ENCODE assay signal across 1 cellular context in the genomic region with DNA sequence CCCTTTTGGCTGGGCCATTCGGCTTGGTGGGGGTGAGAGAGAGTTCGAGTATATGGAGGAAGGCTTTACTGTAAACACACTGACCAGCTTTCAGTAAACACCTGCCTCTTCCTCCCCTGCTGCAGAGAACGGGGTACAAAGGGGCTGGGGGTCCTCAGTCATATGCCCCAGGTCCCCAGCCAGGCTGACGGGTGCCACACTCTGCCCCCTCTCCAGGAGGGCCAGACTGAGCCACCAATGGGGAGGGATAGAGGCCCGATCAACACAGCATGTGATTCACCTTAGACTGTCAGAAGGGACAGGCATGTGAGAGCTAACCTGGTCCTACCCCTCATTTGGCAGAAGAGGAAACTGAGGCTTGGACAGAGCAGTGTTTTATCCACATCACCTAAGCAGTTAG.
TF ChIP-seq lines count a peak whose summit lies in the region.

No MANE protein-coding gene starts in this region.

TF ChIP-seq in HepG2, 621 proteins besides CTCF, POLR2A, EP300 and RAD21:
- TF ChIP-seq SMARCC2 (IDR thresholded peaks at IDR 0.05) = no peak
- TF ChIP-seq ZFP36L2 (CRISPR knock-in tag; IDR thresholded peaks at IDR 0.05) = no peak
- TF ChIP-seq BHLHE40 (IDR thresholded peaks at IDR 0.05; ENCODE audit: low read length) = no peak
- TF ChIP-seq ZBTB38 (CRISPR knock-in tag; IDR thresholded peaks at IDR 0.05) = 0 out of 2 replicates have a peak, but pooled peaks have one; percentile 0
- peak; percentile 3 for TF ChIP-seq PTBP1 (IDR thresholded peaks at IDR 0.05; ENCODE audit: low read depth, low read length, poor library complexity, severe bottlenecking)
- no peak for TF ChIP-seq KDM5B (CRISPR knock-in tag; IDR thresholded peaks at IDR 0.05; ENCODE audit: borderline replicate concordance)
- TF ChIP-seq, protein P1, sequence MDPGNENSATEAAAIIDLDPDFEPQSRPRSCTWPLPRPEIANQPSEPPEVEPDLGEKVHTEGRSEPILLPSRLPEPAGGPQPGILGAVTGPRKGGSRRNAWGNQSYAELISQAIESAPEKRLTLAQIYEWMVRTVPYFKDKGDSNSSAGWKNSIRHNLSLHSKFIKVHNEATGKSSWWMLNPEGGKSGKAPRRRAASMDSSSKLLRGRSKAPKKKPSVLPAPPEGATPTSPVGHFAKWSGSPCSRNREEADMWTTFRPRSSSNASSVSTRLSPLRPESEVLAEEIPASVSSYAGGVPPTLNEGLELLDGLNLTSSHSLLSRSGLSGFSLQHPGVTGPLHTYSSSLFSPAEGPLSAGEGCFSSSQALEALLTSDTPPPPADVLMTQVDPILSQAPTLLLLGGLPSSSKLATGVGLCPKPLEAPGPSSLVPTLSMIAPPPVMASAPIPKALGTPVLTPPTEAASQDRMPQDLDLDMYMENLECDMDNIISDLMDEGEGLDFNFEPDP (CRISPR knock-in tag; conservative IDR thresholded peaks at IDR 0.05) = no peak
- TF ChIP-seq ZNF326 (CRISPR knock-in tag; IDR thresholded peaks at IDR 0.05; ENCODE audit: borderline replicate concordance) = 0 out of 2 replicates have a peak, but pooled peaks have one; percentile 52
- TF ChIP-seq, protein P2, sequence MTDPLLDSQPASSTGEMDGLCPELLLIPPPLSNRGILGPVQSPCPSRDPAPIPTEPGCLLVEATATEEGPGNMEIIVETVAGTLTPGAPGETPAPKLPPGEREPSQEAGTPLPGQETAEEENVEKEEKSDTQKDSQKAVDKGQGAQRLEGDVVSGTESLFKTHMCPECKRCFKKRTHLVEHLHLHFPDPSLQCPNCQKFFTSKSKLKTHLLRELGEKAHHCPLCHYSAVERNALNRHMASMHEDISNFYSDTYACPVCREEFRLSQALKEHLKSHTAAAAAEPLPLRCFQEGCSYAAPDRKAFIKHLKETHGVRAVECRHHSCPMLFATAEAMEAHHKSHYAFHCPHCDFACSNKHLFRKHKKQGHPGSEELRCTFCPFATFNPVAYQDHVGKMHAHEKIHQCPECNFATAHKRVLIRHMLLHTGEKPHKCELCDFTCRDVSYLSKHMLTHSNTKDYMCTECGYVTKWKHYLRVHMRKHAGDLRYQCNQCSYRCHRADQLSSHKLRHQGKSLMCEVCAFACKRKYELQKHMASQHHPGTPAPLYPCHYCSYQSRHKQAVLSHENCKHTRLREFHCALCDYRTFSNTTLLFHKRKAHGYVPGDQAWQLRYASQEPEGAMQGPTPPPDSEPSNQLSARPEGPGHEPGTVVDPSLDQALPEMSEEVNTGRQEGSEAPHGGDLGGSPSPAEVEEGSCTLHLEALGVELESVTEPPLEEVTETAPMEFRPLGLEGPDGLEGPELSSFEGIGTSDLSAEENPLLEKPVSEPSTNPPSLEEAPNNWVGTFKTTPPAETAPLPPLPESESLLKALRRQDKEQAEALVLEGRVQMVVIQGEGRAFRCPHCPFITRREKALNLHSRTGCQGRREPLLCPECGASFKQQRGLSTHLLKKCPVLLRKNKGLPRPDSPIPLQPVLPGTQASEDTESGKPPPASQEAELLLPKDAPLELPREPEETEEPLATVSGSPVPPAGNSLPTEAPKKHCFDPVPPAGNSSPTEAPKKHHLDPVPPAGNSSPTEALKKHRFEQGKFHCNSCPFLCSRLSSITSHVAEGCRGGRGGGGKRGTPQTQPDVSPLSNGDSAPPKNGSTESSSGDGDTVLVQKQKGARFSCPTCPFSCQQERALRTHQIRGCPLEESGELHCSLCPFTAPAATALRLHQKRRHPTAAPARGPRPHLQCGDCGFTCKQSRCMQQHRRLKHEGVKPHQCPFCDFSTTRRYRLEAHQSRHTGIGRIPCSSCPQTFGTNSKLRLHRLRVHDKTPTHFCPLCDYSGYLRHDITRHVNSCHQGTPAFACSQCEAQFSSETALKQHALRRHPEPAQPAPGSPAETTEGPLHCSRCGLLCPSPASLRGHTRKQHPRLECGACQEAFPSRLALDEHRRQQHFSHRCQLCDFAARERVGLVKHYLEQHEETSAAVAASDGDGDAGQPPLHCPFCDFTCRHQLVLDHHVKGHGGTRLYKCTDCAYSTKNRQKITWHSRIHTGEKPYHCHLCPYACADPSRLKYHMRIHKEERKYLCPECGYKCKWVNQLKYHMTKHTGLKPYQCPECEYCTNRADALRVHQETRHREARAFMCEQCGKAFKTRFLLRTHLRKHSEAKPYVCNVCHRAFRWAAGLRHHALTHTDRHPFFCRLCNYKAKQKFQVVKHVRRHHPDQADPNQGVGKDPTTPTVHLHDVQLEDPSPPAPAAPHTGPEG (CRISPR knock-in tag; IDR thresholded peaks at IDR 0.05) = peak; percentile 48; the same call in 1 of the 2 replicates
- TF ChIP-seq XRCC5 (optimal IDR thresholded peaks at IDR 0.05; ENCODE audit: low read length) = no peak
- no peak for TF ChIP-seq RFXANK (CRISPR knock-in tag; IDR thresholded peaks at IDR 0.05)
